In the genomic region with DNA sequence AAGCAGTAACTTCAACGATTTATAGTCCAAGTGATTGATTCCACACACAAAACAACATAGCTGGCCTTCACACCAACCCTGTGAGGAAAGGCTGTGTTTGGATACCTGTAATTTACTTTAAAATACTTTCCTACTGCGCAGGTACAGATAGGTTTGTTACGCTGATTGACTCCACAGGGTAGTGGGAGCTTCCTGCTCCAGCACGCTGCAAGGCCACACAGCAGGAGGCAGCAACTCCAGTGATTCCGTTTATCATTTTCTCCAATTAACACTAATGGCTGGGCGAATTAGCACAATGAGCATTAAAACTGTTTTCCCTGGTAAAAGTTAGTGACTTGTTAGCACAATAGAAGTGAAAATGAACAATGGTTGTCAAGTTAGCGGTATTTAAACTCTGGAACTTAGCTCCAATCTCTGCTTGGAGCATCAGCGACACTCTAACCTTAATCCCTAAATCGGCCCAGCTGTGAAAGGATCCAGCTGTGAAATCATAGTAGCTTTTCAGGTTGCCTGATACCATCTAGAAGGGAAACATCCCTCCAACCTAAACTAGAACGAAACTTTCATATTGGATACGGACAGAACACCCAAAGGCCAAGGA, we compare ENCODE assay signal across 9 cellular contexts. TPM values are rescaled to one million over a fixed set of nuclear protein-coding genes. Genes with fewer than 3 reads are reported as not detected.
A peak's percentile ranks its signal among the peaks of the same experiment; 100 is the strongest.
DNase-seq lines count a peak whose midpoint lies in the region; ATAC-seq and TF ChIP-seq lines count a peak whose summit lies in the region.
"Had no signal": no experiment of that assay in that cellular context is flagged by ENCODE, and none has a peak within 500 bp of the region (broad histone marks: within the 10 kb centered on the region; RNA-seq: fewer than 3 reads in every experiment).

No MANE protein-coding gene starts in this region.

- peak overlapping the region; percentile 88 for H3K4me3 ChIP-seq in BLaER1

- H3K36me3 ChIP-seq in BLaER1, result peaks cover 29% of the 10 kb centered on the region

- H3K4me1 ChIP-seq in BLaER1, result peaks cover 45% of the 10 kb centered on the region

- H3K9me3 ChIP-seq in BLaER1, result no peaks in the 10 kb centered on the region

- TF ChIP-seq CTCF in mesothelial cell of epicardium (IDR thresholded peaks at IDR 0.05; ENCODE audit: unreplicated experiment), result no peak

- ATAC-seq in GM19351 (IDR thresholded peaks at IDR 0.05; ENCODE audit: unreplicated experiment), result no peak

- H3K27me3 ChIP-seq in BLaER1, result no peaks in the 10 kb centered on the region

- H3K36me3 Mint-ChIP-seq in IgD-negative memory B cell (peaks cover 4% of the 10 kb centered on the region), mesothelial cell of epicardium (peaks cover 2% of the 10 kb centered on the region)

- H3K27ac ChIP-seq in BLaER1, result peak overlapping the region; percentile 90

- H3K27me3 Mint-ChIP-seq in IgD-negative memory B cell, result no peaks in the 10 kb centered on the region
- H3K27me3 Mint-ChIP-seq in mesothelial cell of epicardium (ENCODE audit: low read depth), result no peaks in the 10 kb centered on the region

- H3K4me1 Mint-ChIP-seq in IgD-negative memory B cell (peaks cover 33 to 39% (median 37%) of the 10 kb centered on the region in 3 donors), mesothelial cell of epicardium (peaks cover 18% of the 10 kb centered on the region)

- peak overlapping the region; percentile 89 for H3K4me2 ChIP-seq in BLaER1

- peaks cover 37% of the 10 kb centered on the region for H4K20me1 ChIP-seq in BLaER1

- H3K9ac ChIP-seq in BLaER1, result peak overlapping the region; percentile 87

- peak overlapping the region; percentile 51 to 98 (median 96) for H3K27ac Mint-ChIP-seq in IgD-negative memory B cell
- peak overlapping the region; percentile 98 for H3K27ac Mint-ChIP-seq in mesothelial cell of epicardium

- DNase-seq in brain pericyte (ENCODE audit: low read depth, low spot score), result peak; percentile 21
- no peak for DNase-seq in mesothelial cell of epicardium (ENCODE audit: low spot score in 2 of 2, unreplicated experiment in 2 of 2)
- no peak for DNase-seq in mesenteric fat pad (ENCODE audit: low spot score)
- no peak for DNase-seq in stimulated activated CD4-positive, alpha-beta T cell treated with anti-CD3 and anti-CD28 coated beads, Interleukin-4, amount 100 ng/mL, for 4 hours
- no peak for DNase-seq in C1 segment of cervical spinal cord (lab: John Stamatoyannopoulos, UW)

- H3K4me3 Mint-ChIP-seq in IgD-negative memory B cell, result peak overlapping the region; percentile 84 to 94 (median 90)
- peak overlapping the region; percentile 88 for H3K4me3 Mint-ChIP-seq in mesothelial cell of epicardium

- H3K9me3 Mint-ChIP-seq in IgD-negative memory B cell (no peaks in the 10 kb centered on the region), mesothelial cell of epicardium (no peaks in the 10 kb centered on the region)

RNA-seq across cellular contexts. Expression of a gene that starts 0.9 kb away (rescaled TPM):
- 49.7 TPM for polyA plus RNA-seq in IgD-negative memory B cell
- 9.4 to 11.9 TPM (median 10.5 TPM) in 3 replicates for total RNA-seq in mesothelial cell of epicardium
- total RNA-seq in mesenteric fat pad, result 7.0 TPM

RNA-seq across cellular contexts. Expression of a gene that starts 6.2 kb away (rescaled TPM):
- polyA plus RNA-seq in IgD-negative memory B cell, result 2.4 TPM
- total RNA-seq in mesothelial cell of epicardium, result 0.56 to 0.77 TPM in 2 of 3 replicates, not detected in the other
- not detected for total RNA-seq in mesenteric fat pad
- total RNA-seq: HT1080 had no signal
